29 cellular contexts compared by ENCODE assay signal in genomic region chr20:63348828-63349515, GRCh38. TPM values are rescaled to one million over a fixed set of nuclear protein-coding genes. Genes with fewer than 3 reads are reported as not detected.
"Had no signal": no experiment of that assay in that cellular context is flagged by ENCODE, and none has a peak within 500 bp of the region (broad histone marks: within the 10 kb centered on the region; RNA-seq: fewer than 3 reads in every experiment).

No MANE protein-coding gene starts in this region.

- H3K4me1 ChIP-seq: colonic mucosa, gastrocnemius medialis, left lung had no signal

- H3K27ac ChIP-seq: colonic mucosa, epithelial cell of prostate, esophagus squamous epithelium, gastrocnemius medialis, heart right ventricle, left lung, lower lobe of right lung had no signal

- H3K4me3 ChIP-seq: colonic mucosa, esophagus squamous epithelium, gastrocnemius medialis, heart right ventricle, left lung, lower lobe of right lung, mucosa of descending colon had no signal

- H3K27me3 ChIP-seq: colonic mucosa had no signal

- H3K9me3 ChIP-seq: colonic mucosa, esophagus squamous epithelium, gastrocnemius medialis, heart right ventricle, left lung, lower lobe of right lung, mucosa of descending colon had no signal

- ATAC-seq: effector memory CD8-positive, alpha-beta T cell; esophagus mucosa; gastrocnemius medialis; heart right ventricle; left lung; lower lobe of right lung; mucosa of descending colon had no signal

- DNase-seq: colonic mucosa; cortex of kidney; effector CD8-positive, alpha-beta T cell; effector memory CD8-positive, alpha-beta T cell; endodermal cell; erythroblast; esophagus squamous epithelium; foreskin fibroblast; foreskin melanocyte; gastrocnemius medialis; glutamatergic neuron; head of caudate nucleus; hippocampal formation; kidney glomerular epithelial cell; lower lobe of right lung; mesenchymal stem cell; naive B cell had no signal

RNA-seq across cellular contexts. Expression of gene CHRNA4, which starts 12.2 kb away (rescaled TPM):
- total RNA-seq: chondrocyte, esophagus mucosa, esophagus squamous epithelium, gastrocnemius medialis, glomerular endothelial cell, left lung, lower lobe of right lung, mesenteric fat pad, mucosa of descending colon, myocyte had no signal
- polyA plus RNA-seq: keratinocyte had no signal

RNA-seq across cellular contexts. Expression of gene COL20A1, which starts 56.0 kb away (rescaled TPM):
- total RNA-seq: chondrocyte, colonic mucosa, dermis microvascular lymphatic vessel endothelial cell, esophagus mucosa, esophagus squamous epithelium, glomerular endothelial cell, left lung, lower leg skin, lower lobe of right lung, mesenteric fat pad, mucosa of descending colon had no signal
- polyA plus RNA-seq: heart right ventricle, keratinocyte had no signal
